In the genomic region with DNA sequence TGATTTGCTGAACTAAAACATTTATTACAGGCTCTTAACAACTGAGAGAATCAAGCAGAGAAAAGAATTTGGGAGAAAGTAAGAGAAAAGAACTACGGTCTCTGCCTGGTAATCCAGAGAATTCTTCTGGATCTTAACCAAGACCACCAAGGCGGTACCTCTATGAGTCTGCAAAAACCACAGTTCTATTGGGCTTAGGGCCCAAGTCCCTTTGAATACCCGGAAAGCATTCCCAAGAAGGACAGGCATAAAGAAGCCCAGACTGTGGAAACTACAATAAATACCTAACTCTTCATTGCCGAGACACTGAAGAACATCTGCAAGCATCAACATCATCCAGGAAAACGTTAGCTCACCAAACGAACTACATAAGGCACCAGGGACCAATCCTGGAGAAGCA, we compare ENCODE assay signal across 26 cellular contexts.
"Had no signal": no experiment of that assay in that cellular context is flagged by ENCODE, and none has a peak within 500 bp of the region (broad histone marks: within the 10 kb centered on the region; RNA-seq: fewer than 3 reads in every experiment).

No MANE protein-coding gene starts in this region.

- H3K4me1 ChIP-seq: suprapubic skin, testis, thyroid gland, upper lobe of left lung, upper lobe of right lung, vagina had no signal

- ATAC-seq: stimulated activated effector memory CD8-positive, alpha-beta T cell treated with anti-CD3 and anti-CD28 coated beads, Interleukin-12 subunit alpha, Interleukin-12 subunit beta, amount 100 ng/mL, for 72 hours; stimulated activated memory B cell treated with anti-CD40 and anti-IgM and Interleukin-4, amounts not matched to agents 10 μg/mL and 1 μg/mL and 100 μg/mL, for 72 hours; stimulated activated naive B cell treated with anti-CD40 and anti-IgM and Interleukin-4, amounts not matched to agents 10 μg/mL and 1 μg/mL and 100 μg/mL, for 72 hours; stimulated activated naive CD8-positive, alpha-beta T cell treated with anti-CD3 and anti-CD28 coated beads, Interleukin-15, amount 100 ng/mL, for 72 hours; stimulated activated naive CD8-positive, alpha-beta T cell treated with anti-CD3 and anti-CD28 coated beads, Interleukin-15, Interleukin-2, amounts not matched to agents 100 U/mL and 50 U/mL, for 24 hours; upper lobe of right lung had no signal

- H3K4me3 ChIP-seq: stomach, suprapubic skin, testis, thoracic aorta, thyroid gland, tibial artery, tibial nerve, transverse colon, upper lobe of left lung, upper lobe of right lung, uterus, vagina had no signal

- H3K27ac ChIP-seq: stomach, suprapubic skin, testis, thoracic aorta, thyroid gland, tibial artery, tibial nerve, transverse colon, upper lobe of left lung, upper lobe of right lung, uterus, vagina had no signal

- H3K27me3 ChIP-seq: stomach, suprapubic skin, testis, thyroid gland, tibial artery, tibial nerve, transverse colon, upper lobe of left lung, uterus, vagina had no signal

- DNase-seq: stimulated activated CD4-positive, alpha-beta T cell treated with anti-CD3 and anti-CD28 coated beads, Interleukin-2, amount 100 ng/mL, for 48 hours; stimulated activated CD4-positive, alpha-beta T cell treated with anti-CD3 and anti-CD28 coated beads, Interleukin-4, amount 100 ng/mL, for 1 hour; stimulated activated CD4-positive, alpha-beta T cell treated with anti-CD3 and anti-CD28 coated beads, Interleukin-4, amount 100 ng/mL, for 24 hours; stimulated activated CD4-positive, alpha-beta T cell treated with anti-CD3 and anti-CD28 coated beads, Interleukin-4, amount 100 ng/mL, for 4 hours; stimulated activated CD8-positive, alpha-beta memory T cell treated with anti-CD3 and anti-CD28 coated beads, Interleukin-4, amount 100 ng/mL, for 48 hours; stimulated activated naive B cell treated with anti-CD40 and anti-IgM and Interleukin-4, amounts not matched to agents 10 μg/mL and 1 μg/mL and 100 μg/mL, for 72 hours; stimulated activated naive CD4-positive, alpha-beta T cell treated with Interleukin-2 at 50 U/mL for 16 hours; stimulated activated naive CD8-positive, alpha-beta T cell treated with anti-CD3 and anti-CD28 coated beads, Interleukin-15, amount 100 ng/mL, for 72 hours; stimulated activated naive CD8-positive, alpha-beta T cell treated with anti-CD3 and anti-CD28 coated beads, Interleukin-15, Interleukin-2, amounts not matched to agents 100 U/mL and 50 U/mL, for 24 hours; stomach; substantia nigra; testis; thyroid gland; tibial artery; transverse colon; trophoblast cell; upper lobe of left lung; upper lobe of right lung; uterus had no signal

- H3K36me3 ChIP-seq: stomach, suprapubic skin, thoracic aorta, thyroid gland, tibial artery, tibial nerve, transverse colon, upper lobe of left lung, upper lobe of right lung, uterus, vagina had no signal

- H3K9me3 ChIP-seq: stomach, suprapubic skin, testis, thoracic aorta, thyroid gland, tibial artery, tibial nerve, transverse colon, upper lobe of left lung, upper lobe of right lung, uterus, vagina had no signal

- FAIRE-seq: urothelium cell line had no signal
